ENCODE assay signal across 26 cellular contexts in the genomic region with DNA sequence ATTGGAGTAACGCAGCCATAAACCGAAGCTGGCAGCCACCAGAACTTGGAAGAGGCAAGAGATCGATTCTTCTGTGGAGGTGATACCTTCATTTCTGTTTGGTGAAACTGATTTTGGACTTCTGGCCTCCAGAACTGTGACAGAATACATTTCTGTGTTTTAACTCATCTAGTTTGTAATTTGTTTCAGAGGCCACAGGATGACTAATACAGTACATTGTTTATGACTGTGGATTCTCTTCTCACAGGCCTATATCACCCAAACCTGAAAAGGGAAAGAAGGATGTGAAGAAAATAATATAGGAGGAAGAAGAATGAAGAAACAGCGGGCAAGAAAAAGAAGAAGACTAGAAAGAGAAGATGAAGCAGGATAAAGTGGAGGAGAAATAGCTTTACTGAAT.
DNase-seq lines count a peak whose midpoint lies in the region; TF ChIP-seq lines count a peak whose summit lies in the region.
"Had no signal": no experiment of that assay in that cellular context is flagged by ENCODE, and none has a peak within 500 bp of the region (broad histone marks: within the 10 kb centered on the region; RNA-seq: fewer than 3 reads in every experiment).

No MANE protein-coding gene starts in this region.

- H3K36me3 Mint-ChIP-seq in chondrocyte (ENCODE audit: low read depth), result peaks cover 6% of the 10 kb centered on the region

- no peaks in the 10 kb centered on the region for H3K36me3 ChIP-seq in brain microvascular endothelial cell (replicated peaks)

- peak overlapping the region; percentile 28 for H3K27ac Mint-ChIP-seq in chondrocyte (ENCODE audit: unreplicated experiment)
- H3K27ac Mint-ChIP-seq: activated CD8-positive, alpha-beta memory T cell treated with anti-CD3 and anti-CD28 coated beads, Interleukin-2, amount 10 ng/mL, durations not matched to agents 7 days and 5 days; activated naive CD8-positive, alpha-beta T cell treated with anti-CD3 and anti-CD28 coated beads, Interleukin-2, amount 10 ng/mL, durations not matched to agents 7 days and 5 days; activated T-helper 17 cell treated with anti-CD3 and anti-CD28 coated beads, Interleukin-2, amount 50 U/mL, for 72 hours; CD4-positive, alpha-beta memory T cell; H9; mesothelial cell of epicardium; natural killer cell treated with Interleukin-12 subunit alpha and Interleukin-12 subunit beta and Interleukin-15 and Interleukin-18, amount 100 ng/mL, for 72 hours; stimulated activated naive B cell treated with anti-CD40 and anti-IgM and Interleukin-4, amounts not matched to agents 10 μg/mL and 1 μg/mL and 100 μg/mL, for 72 hours; T-cell had no signal

- no peak for TF ChIP-seq CTCF in chondrocyte (IDR thresholded peaks at IDR 0.05)
- TF ChIP-seq CTCF in brain microvascular endothelial cell (IDR thresholded peaks at IDR 0.05; ENCODE audit: low read depth, low read length, missing control alignments), result no peak

- no peak overlapping the region for H3K4me3 ChIP-seq in brain microvascular endothelial cell (ENCODE audit: low read depth, low read length)

- in situ Hi-C loops in brain microvascular endothelial cell (cut with HindIII; ENCODE audit: low pct_ligation_motif_present, low sequenced_read_pairs), result no loop called here

- no peak overlapping the region for H3K27ac ChIP-seq in brain microvascular endothelial cell
- H3K27ac ChIP-seq: HL-60, parathyroid adenoma had no signal

- H3K9me3 Mint-ChIP-seq in chondrocyte (ENCODE audit: low read depth), result peaks cover 8% of the 10 kb centered on the region

- peaks cover 31% of the 10 kb centered on the region for H3K4me1 Mint-ChIP-seq in chondrocyte (ENCODE audit: low read depth)
- H3K4me1 Mint-ChIP-seq: activated CD8-positive, alpha-beta memory T cell treated with anti-CD3 and anti-CD28 coated beads, Interleukin-2, amount 10 ng/mL, durations not matched to agents 7 days and 5 days; activated naive CD8-positive, alpha-beta T cell treated with anti-CD3 and anti-CD28 coated beads, Interleukin-2, amount 10 ng/mL, durations not matched to agents 7 days and 5 days; activated T-helper 17 cell treated with anti-CD3 and anti-CD28 coated beads, Interleukin-2, amount 50 U/mL, for 72 hours; CD4-positive, alpha-beta memory T cell; H9; mesothelial cell of epicardium; stimulated activated naive B cell treated with anti-CD40 and anti-IgM and Interleukin-4, amounts not matched to agents 10 μg/mL and 1 μg/mL and 100 μg/mL, for 72 hours; T-cell had no signal

- H3K27me3 Mint-ChIP-seq in chondrocyte (ENCODE audit: low read depth), result no peaks in the 10 kb centered on the region
- H3K27me3 Mint-ChIP-seq: activated CD8-positive, alpha-beta memory T cell treated with anti-CD3 and anti-CD28 coated beads, Interleukin-2, amount 10 ng/mL, durations not matched to agents 7 days and 5 days; activated naive CD8-positive, alpha-beta T cell treated with anti-CD3 and anti-CD28 coated beads, Interleukin-2, amount 10 ng/mL, durations not matched to agents 7 days and 5 days; activated T-helper 17 cell treated with anti-CD3 and anti-CD28 coated beads, Interleukin-2, amount 50 U/mL, for 72 hours; CD4-positive, alpha-beta memory T cell; natural killer cell treated with Interleukin-12 subunit alpha and Interleukin-12 subunit beta and Interleukin-15 and Interleukin-18, amount 100 ng/mL, for 72 hours; stimulated activated naive B cell treated with anti-CD40 and anti-IgM and Interleukin-4, amounts not matched to agents 10 μg/mL and 1 μg/mL and 100 μg/mL, for 72 hours; T-cell had no signal

- H3K4me3 Mint-ChIP-seq in chondrocyte (ENCODE audit: unreplicated experiment), result no peak overlapping the region
- H3K4me3 Mint-ChIP-seq: activated CD8-positive, alpha-beta memory T cell treated with anti-CD3 and anti-CD28 coated beads, Interleukin-2, amount 10 ng/mL, durations not matched to agents 7 days and 5 days; activated naive CD8-positive, alpha-beta T cell treated with anti-CD3 and anti-CD28 coated beads, Interleukin-2, amount 10 ng/mL, durations not matched to agents 7 days and 5 days; activated T-helper 17 cell treated with anti-CD3 and anti-CD28 coated beads, Interleukin-2, amount 50 U/mL, for 72 hours; CD4-positive, alpha-beta memory T cell; H9; mesothelial cell of epicardium; natural killer cell treated with Interleukin-12 subunit alpha and Interleukin-12 subunit beta and Interleukin-15 and Interleukin-18, amount 100 ng/mL, for 72 hours; stimulated activated naive B cell treated with anti-CD40 and anti-IgM and Interleukin-4, amounts not matched to agents 10 μg/mL and 1 μg/mL and 100 μg/mL, for 72 hours; T-cell had no signal

- H3K27me3 ChIP-seq in brain microvascular endothelial cell (replicated peaks), result no peaks in the 10 kb centered on the region

- DNase-seq in AG20443 (ENCODE audit: low spot score), result peak; percentile 45
- peak; percentile 9 for DNase-seq in HT1080 (ENCODE audit: low read depth)
- DNase-seq in chondrocyte (ENCODE audit: low spot score), result no peak
- peak; percentile 7 for DNase-seq in kidney tubule cell (ENCODE audit: low spot score)
- no peak for DNase-seq in brain microvascular endothelial cell
- DNase-seq in kidney glomerular epithelial cell (lab: John Stamatoyannopoulos, UW), result no peak
- DNase-seq in SIG-M5 treated with dmso at 0.1 percent for 504 hours (lab: John Stamatoyannopoulos, UW; ENCODE audit: unreplicated experiment), result no peak
- no peak for DNase-seq in COR-L47 (lab: John Stamatoyannopoulos, UW)
- DNase-seq: ACHN; activated CD4-positive, alpha-beta T cell treated with anti-CD3 and anti-CD28 coated beads for 4 hours; activated CD8-positive, alpha-beta memory T cell treated with anti-CD3 and anti-CD28 coated beads, Interleukin-2, amount 10 ng/mL, durations not matched to agents 7 days and 5 days; activated naive CD8-positive, alpha-beta T cell treated with anti-CD3 and anti-CD28 coated beads, Interleukin-2, amount 10 ng/mL, durations not matched to agents 7 days and 5 days; CD4-positive, alpha-beta memory T cell; DMS53; glutamatergic neuron; H9; MM.1S; NCI-H2171 treated with DMSO at 0.1 percent for 48 hours; NCI-H69; stimulated activated naive B cell treated with anti-CD40 and anti-IgM and Interleukin-4, amounts not matched to agents 10 μg/mL and 1 μg/mL and 100 μg/mL, for 72 hours; T-cell had no signal

Comparison
In these comparisons a context has a peak if more than half of its experiments do, and no peak if none do; other contexts are left out.
1. DNase-seq: peak in AG20443 (single experiment), HT1080 (single experiment) and kidney tubule cell (single experiment); none in chondrocyte (single experiment), brain microvascular endothelial cell (single experiment), kidney glomerular epithelial cell (single experiment), SIG-M5 treated with dmso at 0.1 percent for 504 hours (single experiment) and COR-L47 (single experiment).